Comparison of ENCODE assay signal across 17 cellular contexts in genomic region chrX:47796433-47796906, GRCh38. TPM values are rescaled to one million over a fixed set of nuclear protein-coding genes. Genes with fewer than 3 reads are reported as not detected.
DNase-seq lines count a peak whose midpoint lies in the region; ATAC-seq, FAIRE-seq and TF ChIP-seq lines count a peak whose summit lies in the region.
"Had no signal": no experiment of that assay in that cellular context is flagged by ENCODE, and none has a peak within 500 bp of the region (broad histone marks: within the 10 kb centered on the region; RNA-seq: fewer than 3 reads in every experiment).

No MANE protein-coding gene starts in this region.

- H3K4me3 ChIP-seq in AG09309 (ENCODE audit: control insufficient read depth, low read depth, low read length) = no peak overlapping the region
- no peak overlapping the region for H3K4me3 ChIP-seq in brain microvascular endothelial cell (ENCODE audit: low read depth, low read length)
- no peak overlapping the region for H3K4me3 ChIP-seq in sigmoid colon
- H3K4me3 ChIP-seq: BLaER1, prostate gland had no signal

- H3K36me3 ChIP-seq in brain microvascular endothelial cell (replicated peaks) = no peaks in the 10 kb centered on the region
- no peaks in the 10 kb centered on the region for H3K36me3 ChIP-seq in sigmoid colon
- H3K36me3 ChIP-seq: BLaER1, prostate gland had no signal

- H3K27ac ChIP-seq in brain microvascular endothelial cell (peak overlapping the region; percentile 68), sigmoid colon (no peak overlapping the region)
- H3K27ac ChIP-seq: BLaER1, prostate gland had no signal

- no peak overlapping the region for H3K27ac Mint-ChIP-seq in type B pancreatic cell
- H3K27ac Mint-ChIP-seq: activated naive CD8-positive, alpha-beta T cell treated with anti-CD3 and anti-CD28 coated beads, Interleukin-2, amount 50 U/mL, for 24 hours; stimulated activated naive CD8-positive, alpha-beta T cell treated with anti-CD3 and anti-CD28 coated beads, Interleukin-15, Interleukin-2, amounts not matched to agents 100 ng/mL and 50 ng/mL, for 24 hours had no signal

- DNase-seq in AG09309 (ENCODE audit: low read depth) (peak; percentile 20), LHCN-M2 (ENCODE audit: low read depth) (peak; percentile 84), brain microvascular endothelial cell (peak; percentile 81), left ventricle myocardium superior (no peak), sigmoid colon (no peak), type B pancreatic cell (ENCODE audit: extremely low spot score, unreplicated experiment) (no peak), T1000 (lab: John Stamatoyannopoulos, UW) (no peak), GM19239 (ENCODE audit: insufficient read length, low spot score) (no peak)
- DNase-seq: activated naive CD8-positive, alpha-beta T cell treated with anti-CD3 and anti-CD28 coated beads, Interleukin-2, amount 50 U/mL, for 24 hours; effector CD4-positive, alpha-beta T cell; GDM1; midbrain; stimulated activated CD4-positive, alpha-beta T cell treated with anti-CD3 and anti-CD28 coated beads, Interleukin-4, amount 100 ng/mL, for 4 hours had no signal

- no peaks in the 10 kb centered on the region for H3K27me3 Mint-ChIP-seq in type B pancreatic cell

- no peak for TF ChIP-seq EP300 in sigmoid colon (IDR thresholded peaks at IDR 0.05)

- WGBS in sigmoid colon, 2 donors = 51 to 69% methylated on average over 3 of the region's 3 CpGs

- H3K4me1 Mint-ChIP-seq in type B pancreatic cell (ENCODE audit: unreplicated experiment) = no peaks in the 10 kb centered on the region
- H3K4me1 Mint-ChIP-seq: activated naive CD8-positive, alpha-beta T cell treated with anti-CD3 and anti-CD28 coated beads, Interleukin-2, amount 50 U/mL, for 24 hours had no signal

- H3K4me3 Mint-ChIP-seq in type B pancreatic cell = no peak overlapping the region
- H3K4me3 Mint-ChIP-seq: activated naive CD8-positive, alpha-beta T cell treated with anti-CD3 and anti-CD28 coated beads, Interleukin-2, amount 50 U/mL, for 24 hours; stimulated activated naive CD8-positive, alpha-beta T cell treated with anti-CD3 and anti-CD28 coated beads, Interleukin-15, Interleukin-2, amounts not matched to agents 100 ng/mL and 50 ng/mL, for 24 hours had no signal

- no peak for TF ChIP-seq CTCF in AG09309 (IDR thresholded peaks at IDR 0.05; ENCODE audit: control insufficient read depth, insufficient read depth, low read depth, low read length, missing control alignments)
- no peak for TF ChIP-seq CTCF in brain microvascular endothelial cell (IDR thresholded peaks at IDR 0.05; ENCODE audit: low read depth, low read length, missing control alignments)
- no peak for TF ChIP-seq CTCF in sigmoid colon (IDR thresholded peaks at IDR 0.05)
- no peak for TF ChIP-seq CTCF in type B pancreatic cell (conservative IDR thresholded peaks at IDR 0.05)

- no peaks in the 10 kb centered on the region for H3K9me3 Mint-ChIP-seq in type B pancreatic cell
- H3K9me3 Mint-ChIP-seq: activated naive CD8-positive, alpha-beta T cell treated with anti-CD3 and anti-CD28 coated beads, Interleukin-2, amount 50 U/mL, for 24 hours; stimulated activated naive CD8-positive, alpha-beta T cell treated with anti-CD3 and anti-CD28 coated beads, Interleukin-15, Interleukin-2, amounts not matched to agents 100 ng/mL and 50 ng/mL, for 24 hours had no signal

- FAIRE-seq in GM19239 (lab: Jason Lieb, UNC) = no peak

- no peaks in the 10 kb centered on the region for H3K36me3 Mint-ChIP-seq in type B pancreatic cell

- intact Hi-C loops in left ventricle myocardium superior (cut with micrococcal nuclease) = no loop called here
- intact Hi-C loops in sigmoid colon (cut with DNase I) = no loop called here

- ATAC-seq in left ventricle myocardium superior = peak; percentile 85
- ATAC-seq: activated naive CD8-positive, alpha-beta T cell treated with anti-CD3 and anti-CD28 coated beads, Interleukin-2, amount 50 U/mL, for 24 hours; Panc1 had no signal

- H3K27me3 ChIP-seq in brain microvascular endothelial cell (replicated peaks) (no peaks in the 10 kb centered on the region), sigmoid colon (no peaks in the 10 kb centered on the region)

- H3K4me1 ChIP-seq in sigmoid colon = no peaks in the 10 kb centered on the region
- H3K4me1 ChIP-seq: BLaER1, prostate gland had no signal

- H3K9me3 ChIP-seq in sigmoid colon = no peaks in the 10 kb centered on the region
- H3K9me3 ChIP-seq: BLaER1, prostate gland had no signal

- in situ Hi-C loops in brain microvascular endothelial cell (cut with HindIII; ENCODE audit: low pct_ligation_motif_present, low sequenced_read_pairs) = no loop called here

- no peak for TF ChIP-seq POLR2A in sigmoid colon (IDR thresholded peaks at IDR 0.05)

RNA-seq across cellular contexts. Expression of gene ZNF81, which starts 40.2 kb away (rescaled TPM):
- 2.1 and 3.6 TPM in 2 replicates for total RNA-seq in LHCN-M2 (2014; rRNA removed)
- polyA plus RNA-seq in LHCN-M2 (2012) = 4.0 TPM
- 4.7 TPM for total RNA-seq in left ventricle myocardium superior
- total RNA-seq in sigmoid colon = 10 to 100 TPM in 2 of 4 donors, 1 to 10 TPM in 2; 4.4 to 16.0 (median 8.1) TPM
- polyA plus RNA-seq in sigmoid colon = 1 to 10 TPM in 1 of 3 donors, under 1 TPM in 2; 0.60 to 3.0 (median 0.69) TPM
- 5.7 and 15.4 TPM in 2 replicates for total RNA-seq in type B pancreatic cell (ENCODE audit: low replicate concordance)

Comparison
In these comparisons a context has a peak if more than half of its experiments do, and no peak if none do; other contexts are left out.
1. DNase-seq: peak in AG09309 (single experiment), LHCN-M2 (single experiment) and brain microvascular endothelial cell (single experiment); none in left ventricle myocardium superior (single experiment), sigmoid colon (single experiment), type B pancreatic cell (single experiment), T1000 (single experiment) and GM19239 (single experiment).